26 cellular contexts compared by ENCODE assay signal in the genomic region with DNA sequence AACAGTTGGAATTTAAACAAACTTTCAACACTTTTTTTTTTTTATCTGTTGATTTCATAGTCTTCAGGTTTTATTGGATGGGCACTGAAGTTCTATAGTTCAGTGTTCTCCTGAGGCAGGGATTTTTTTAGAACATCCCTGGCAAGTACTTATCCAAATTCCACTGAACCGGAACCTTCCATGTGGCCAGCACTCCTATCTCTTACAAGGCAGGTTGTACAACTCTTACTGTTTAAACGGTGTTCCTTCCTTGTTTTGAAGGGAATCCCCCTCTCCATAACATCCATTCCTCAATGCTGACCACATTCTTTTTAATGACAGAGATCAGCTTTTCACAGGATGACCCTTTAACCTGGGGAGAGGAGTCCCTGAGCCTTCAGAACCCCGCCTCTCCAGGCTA.
"Had no signal": no experiment of that assay in that cellular context is flagged by ENCODE, and none has a peak within 500 bp of the region (broad histone marks: within the 10 kb centered on the region; RNA-seq: fewer than 3 reads in every experiment).

No MANE protein-coding gene starts in this region.

- DNase-seq: activated CD4-positive, alpha-beta T cell treated with anti-CD3 and anti-CD28 coated beads for 4 hours; activated CD8-positive, alpha-beta memory T cell treated with anti-CD3 and anti-CD28 coated beads, Interleukin-2, amount 50 U/mL, for 48 hours; activated CD8-positive, alpha-beta T cell treated with anti-CD3 and anti-CD28 coated beads for 36 hours; activated naive CD4-positive, alpha-beta T cell treated with anti-CD3 and anti-CD28 coated beads, Interleukin-2, amount 50 U/mL, for 16 hours; activated naive CD8-positive, alpha-beta T cell treated with anti-CD3 and anti-CD28 coated beads, Interleukin-2, amount 10 ng/mL, durations not matched to agents 7 days and 5 days; activated T-cell treated with anti-CD3 and anti-CD28 coated beads, Interleukin-2, amount 50 U/mL, for 1 hour; adrenal gland; anterior cingulate cortex; caudate nucleus; MG63; MV-4-11; NCI-H1092 treated with DMSO at 0.1 percent for 48 hours; NCI-H1417 treated with DMSO at 0.1 percent for 48 hours; NCI-H1694; NCI-H2029; NCI-H446; NCI-H526 treated with DMSO at 0.1 percent for 48 hours; NCI-H82; NK-92 treated with Interleukin-12 subunit alpha and Interleukin-12 subunit beta, amount 100 ng/mL, for 24 hours; OCI-M1; Right ventricle myocardium superior; SJCRH30; SK-N-SH; T-helper 1 cell had no signal

- ATAC-seq: activated CD4-positive, CD25-positive, alpha-beta regulatory T cell treated with anti-CD3 and anti-CD28 coated beads, Interleukin-2, amount 50 U/mL, for 24 hours; activated CD8-positive, alpha-beta T cell treated with anti-CD3 and anti-CD28 coated beads for 36 hours; Panc1 had no signal
